19 cellular contexts compared by ENCODE assay signal in genomic region chr11:1684886-1685874, GRCh38. TPM values are rescaled to one million over a fixed set of nuclear protein-coding genes. Genes with fewer than 3 reads are reported as not detected.
"Had no signal": no experiment of that assay in that cellular context is flagged by ENCODE, and none has a peak within 500 bp of the region (broad histone marks: within the 10 kb centered on the region; RNA-seq: fewer than 3 reads in every experiment).

No MANE protein-coding gene starts in this region.

RNA-seq across cellular contexts. Expression of gene KRTAP5-6, which starts 11.8 kb away (rescaled TPM):
- total RNA-seq: activated CD4-positive, alpha-beta memory T cell treated with anti-CD3 and anti-CD28 coated beads for 36 hours; activated CD4-positive, alpha-beta T cell treated with anti-CD3 and anti-CD28 coated beads, Interleukin-2, amount 10 ng/mL, durations not matched to agents 24 days and 14 days; activated CD8-positive, alpha-beta memory T cell treated with anti-CD3 and anti-CD28 coated beads for 36 hours; activated naive CD8-positive, alpha-beta T cell treated with anti-CD3 and anti-CD28 coated beads, Interleukin-2, amount 10 ng/mL, durations not matched to agents 7 days and 5 days; activated T-helper 1 cell treated with anti-CD3 and anti-CD28 coated beads, Interleukin-12 subunit alpha, Interleukin-12 subunit beta, Interleukin-2, Interleukin-4 antibody, amounts not matched to agents 30 ng/mL and 10 ng/mL and 1 ng/mL, durations not matched to agents 14 hours and 24 hours and 36 hours; chondrocyte; esophagus muscularis mucosa; foreskin keratinocyte; heart left ventricle; kidney; left colon; lung; naive thymus-derived CD8-positive, alpha-beta T cell; omental fat pad; posterior vena cava; renal cortical epithelial cell; smooth muscle cell; urinary bladder had no signal
- polyA plus RNA-seq: foreskin keratinocyte; heart left ventricle; immature natural killer cell; lung; naive thymus-derived CD8-positive, alpha-beta T cell; smooth muscle cell; urinary bladder had no signal

RNA-seq across cellular contexts. Expression of gene KRTAP5-5, which starts 55.6 kb away (rescaled TPM):
- total RNA-seq: activated CD4-positive, alpha-beta memory T cell treated with anti-CD3 and anti-CD28 coated beads for 36 hours; activated CD4-positive, alpha-beta T cell treated with anti-CD3 and anti-CD28 coated beads, Interleukin-2, amount 10 ng/mL, durations not matched to agents 24 days and 14 days; activated CD8-positive, alpha-beta memory T cell treated with anti-CD3 and anti-CD28 coated beads for 36 hours; activated naive CD8-positive, alpha-beta T cell treated with anti-CD3 and anti-CD28 coated beads, Interleukin-2, amount 10 ng/mL, durations not matched to agents 7 days and 5 days; activated T-helper 1 cell treated with anti-CD3 and anti-CD28 coated beads, Interleukin-12 subunit alpha, Interleukin-12 subunit beta, Interleukin-2, Interleukin-4 antibody, amounts not matched to agents 30 ng/mL and 10 ng/mL and 1 ng/mL, durations not matched to agents 14 hours and 24 hours and 36 hours; chondrocyte; esophagus muscularis mucosa; foreskin keratinocyte; heart left ventricle; kidney; lung; naive thymus-derived CD8-positive, alpha-beta T cell; omental fat pad; posterior vena cava; renal cortical epithelial cell; smooth muscle cell; urinary bladder had no signal
- polyA plus RNA-seq: foreskin keratinocyte; heart left ventricle; immature natural killer cell; lung; naive thymus-derived CD8-positive, alpha-beta T cell; smooth muscle cell; urinary bladder had no signal
